Comparison of ENCODE assay signal across 8 cellular contexts in the genomic region with DNA sequence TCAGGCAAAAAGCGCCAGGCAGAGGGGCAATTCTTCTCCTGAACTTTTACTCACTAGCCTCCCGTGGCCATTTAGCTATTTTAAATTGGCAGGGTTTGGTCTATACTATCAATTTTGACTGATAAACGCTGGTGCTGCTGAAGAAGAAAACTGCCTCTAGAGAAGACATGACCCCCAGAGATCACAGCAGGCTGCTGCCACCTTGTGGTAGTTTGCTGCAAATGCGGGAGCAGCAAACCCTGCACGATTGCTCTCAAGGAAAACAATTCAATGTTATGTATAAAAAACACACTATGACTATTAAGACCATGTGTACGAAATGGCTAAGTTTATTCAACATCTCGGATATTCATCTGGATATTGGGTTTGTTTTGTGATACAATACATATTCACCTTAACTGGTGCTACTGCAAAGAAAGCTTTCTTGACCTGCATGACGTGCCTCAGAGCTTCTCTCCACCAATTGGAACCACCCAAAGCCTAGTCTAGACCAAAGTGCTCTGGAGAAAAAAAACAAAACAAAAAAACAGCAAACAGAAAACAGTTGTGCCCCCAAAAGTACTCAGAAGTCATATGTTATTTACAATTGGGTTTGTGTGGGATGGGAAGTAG. TPM values are rescaled to one million over a fixed set of nuclear protein-coding genes. Genes with fewer than 3 reads are reported as not detected.
A peak's percentile ranks its signal among the peaks of the same experiment; 100 is the strongest.
DNase-seq lines count a peak whose midpoint lies in the region; ATAC-seq and TF ChIP-seq lines count a peak whose summit lies in the region.

No MANE protein-coding gene starts in this region.

- H3K4me1 Mint-ChIP-seq in activated CD4-positive, alpha-beta T cell treated with anti-CD3 and anti-CD28 coated beads, Interleukin-2, amount 10 ng/mL, durations not matched to agents 24 days and 14 days = peaks cover 8% of the 10 kb centered on the region

- H3K27ac ChIP-seq in 22Rv1 = no peak overlapping the region
- H3K27ac ChIP-seq in mesenchymal stem cell (ENCODE audit: low read length, poor library complexity, severe bottlenecking) = no peak overlapping the region

- H3K36me3 ChIP-seq in mesenchymal stem cell (ENCODE audit: control insufficient read depth in 1 of 2, insufficient read depth in 2 of 2, low read depth in 1 of 2, low read length in 2 of 2) = peaks cover 16 to 38% of the 10 kb centered on the region in 2 experiments

- no peak overlapping the region for H4K8ac ChIP-seq in mesenchymal stem cell (ENCODE audit: low read length)

- TF ChIP-seq CTCF in 22Rv1 (IDR thresholded peaks at IDR 0.05) (peak; percentile 94), GM12875 (IDR thresholded peaks at IDR 0.05; ENCODE audit: borderline replicate concordance, insufficient read depth, low read depth, low read length) (peak; percentile 86)

- H3K36me3 Mint-ChIP-seq in activated CD4-positive, alpha-beta T cell treated with anti-CD3 and anti-CD28 coated beads, Interleukin-2, amount 10 ng/mL, durations not matched to agents 24 days and 14 days (ENCODE audit: low read depth) = peaks cover 74% of the 10 kb centered on the region

- no peak overlapping the region for H3K4me2 ChIP-seq in mesenchymal stem cell (ENCODE audit: low read length, poor library complexity, severe bottlenecking)

- no peak overlapping the region for H2BK5ac ChIP-seq in mesenchymal stem cell (ENCODE audit: low read depth, low read length, poor library complexity, severe bottlenecking)

- no peak overlapping the region for H2BK15ac ChIP-seq in mesenchymal stem cell (ENCODE audit: low read depth, poor library complexity, severe bottlenecking)

- H3K4ac ChIP-seq in mesenchymal stem cell (ENCODE audit: low read depth in 1 of 2, low read length in 2 of 2) = no peak overlapping the region

- no peak overlapping the region for H2BK120ac ChIP-seq in mesenchymal stem cell (ENCODE audit: low read depth, low read length)

- H3K27ac Mint-ChIP-seq in activated CD4-positive, alpha-beta T cell treated with anti-CD3 and anti-CD28 coated beads, Interleukin-2, amount 10 ng/mL, durations not matched to agents 24 days and 14 days = peak overlapping the region; percentile 16

- H2AK5ac ChIP-seq in mesenchymal stem cell (ENCODE audit: low read length, severe bottlenecking) = no peak overlapping the region

- intact Hi-C loops in activated CD4-positive, alpha-beta T cell treated with anti-CD3 and anti-CD28 coated beads, Interleukin-2, amount 10 ng/mL, durations not matched to agents 24 days and 14 days (cut with micrococcal nuclease) = loop anchor here (1.0 to 10.0 kb wide), 5 partner anchors 51 to 409 kb away; no protein-coding TSS in a partner anchor

- no peak overlapping the region for H3K18ac ChIP-seq in mesenchymal stem cell (ENCODE audit: low read depth in 1 of 2, low read length in 2 of 2)

- no peak overlapping the region for H2BK12ac ChIP-seq in mesenchymal stem cell (ENCODE audit: low read length in 2 of 2)

- H3K23ac ChIP-seq in mesenchymal stem cell (ENCODE audit: low read length in 2 of 2) = no peak overlapping the region

- H3K27me3 Mint-ChIP-seq in activated CD4-positive, alpha-beta T cell treated with anti-CD3 and anti-CD28 coated beads, Interleukin-2, amount 10 ng/mL, durations not matched to agents 24 days and 14 days = no peaks in the 10 kb centered on the region

- no peaks in the 10 kb centered on the region for H3K9me3 Mint-ChIP-seq in activated CD4-positive, alpha-beta T cell treated with anti-CD3 and anti-CD28 coated beads, Interleukin-2, amount 10 ng/mL, durations not matched to agents 24 days and 14 days

- no peaks in the 10 kb centered on the region for H3K4me1 ChIP-seq in mesenchymal stem cell (ENCODE audit: control insufficient read depth, insufficient read depth, low read depth, low read length)

- no peak overlapping the region for H4K91ac ChIP-seq in mesenchymal stem cell (ENCODE audit: low read length)

- DNase-seq in NCI-H226 (peak; percentile 7), dedifferentiated amniotic fluid mesenchymal stem cell (ENCODE audit: extremely low spot score) (peak; percentile 53), mesenchymal stem cell (peak; percentile 60)
- DNase-seq in activated CD4-positive, alpha-beta T cell treated with anti-CD3 and anti-CD28 coated beads, Interleukin-2, amount 10 ng/mL, durations not matched to agents 24 days and 14 days = peak; percentile 92
- DNase-seq in stimulated activated CD8-positive, alpha-beta memory T cell treated with anti-CD3 and anti-CD28 coated beads, Interleukin-2, amount 100 ng/mL, for 48 hours (ENCODE audit: low read depth in 2 of 2) = peak; percentile 12 to 56

- H2AFZ ChIP-seq in mesenchymal stem cell (ENCODE audit: low read depth, low read length) = no peak overlapping the region

- H3K9me3 ChIP-seq in mesenchymal stem cell (ENCODE audit: control insufficient read depth, low read length) = no peaks in the 10 kb centered on the region

- H3K4me3 ChIP-seq in GM12875 (ENCODE audit: low read depth, low read length) (no peak overlapping the region), mesenchymal stem cell (ENCODE audit: insufficient read depth in 1 of 2, low read depth in 1 of 2, low read length in 2 of 2) (no peak overlapping the region)

- no peaks in the 10 kb centered on the region for H3K27me3 ChIP-seq in mesenchymal stem cell (ENCODE audit: control insufficient read depth in 1 of 2, insufficient read depth in 1 of 2, low read length in 2 of 2)

- H3K79me1 ChIP-seq in mesenchymal stem cell (replicated peaks; ENCODE audit: low read length, poor library complexity, severe bottlenecking) = peaks cover 2% of the 10 kb centered on the region

- H3K14ac ChIP-seq in mesenchymal stem cell (ENCODE audit: low read length in 2 of 2) = no peak overlapping the region

- no peak overlapping the region for H3K4me3 Mint-ChIP-seq in activated CD4-positive, alpha-beta T cell treated with anti-CD3 and anti-CD28 coated beads, Interleukin-2, amount 10 ng/mL, durations not matched to agents 24 days and 14 days

- WGBS in mesenchymal stem cell = 73% methylated on average over 4 of the region's 8 CpGs

- H3K9ac ChIP-seq in mesenchymal stem cell (ENCODE audit: low read length) = no peak overlapping the region

- ATAC-seq in HG02840 (IDR thresholded peaks at IDR 0.05; ENCODE audit: low FRiP score, unreplicated experiment) = peak; percentile 55

RNA-seq across cellular contexts. Expression of a gene that starts 19.5 kb away (rescaled TPM):
- not detected in 2 replicates for total RNA-seq in activated CD4-positive, alpha-beta T cell treated with anti-CD3 and anti-CD28 coated beads, Interleukin-2, amount 10 ng/mL, durations not matched to agents 24 days and 14 days
- not detected for polyA plus RNA-seq in mesenchymal stem cell (2013, experiment 1 of 2)
- polyA plus RNA-seq in mesenchymal stem cell (2013, experiment 2 of 2) = not detected

RNA-seq across cellular contexts. Expression of a gene that starts 20.7 kb away (rescaled TPM):
- 239 and 240 TPM in 2 replicates for total RNA-seq in activated CD4-positive, alpha-beta T cell treated with anti-CD3 and anti-CD28 coated beads, Interleukin-2, amount 10 ng/mL, durations not matched to agents 24 days and 14 days
- 13.5 TPM for polyA plus RNA-seq in mesenchymal stem cell (2013, experiment 1 of 2)
- 13.5 TPM for polyA plus RNA-seq in mesenchymal stem cell (2013, experiment 2 of 2)

Comparison
In these comparisons a context has a peak if more than half of its experiments do, and no peak if none do; other contexts are left out.
1. DNase-seq: peak in every context shown above with its lines; median percentile 92 in activated CD4-positive, alpha-beta T cell treated with anti-CD3 and anti-CD28 coated beads, Interleukin-2, amount 10 ng/mL, durations not matched to agents 24 days and 14 days; 60 in mesenchymal stem cell; 53 in dedifferentiated amniotic fluid mesenchymal stem cell; 34 in stimulated activated CD8-positive, alpha-beta memory T cell treated with anti-CD3 and anti-CD28 coated beads, Interleukin-2, amount 100 ng/mL, for 48 hours; 7 in NCI-H226.